ENCODE assay signal across 9 cellular contexts in the genomic region with DNA sequence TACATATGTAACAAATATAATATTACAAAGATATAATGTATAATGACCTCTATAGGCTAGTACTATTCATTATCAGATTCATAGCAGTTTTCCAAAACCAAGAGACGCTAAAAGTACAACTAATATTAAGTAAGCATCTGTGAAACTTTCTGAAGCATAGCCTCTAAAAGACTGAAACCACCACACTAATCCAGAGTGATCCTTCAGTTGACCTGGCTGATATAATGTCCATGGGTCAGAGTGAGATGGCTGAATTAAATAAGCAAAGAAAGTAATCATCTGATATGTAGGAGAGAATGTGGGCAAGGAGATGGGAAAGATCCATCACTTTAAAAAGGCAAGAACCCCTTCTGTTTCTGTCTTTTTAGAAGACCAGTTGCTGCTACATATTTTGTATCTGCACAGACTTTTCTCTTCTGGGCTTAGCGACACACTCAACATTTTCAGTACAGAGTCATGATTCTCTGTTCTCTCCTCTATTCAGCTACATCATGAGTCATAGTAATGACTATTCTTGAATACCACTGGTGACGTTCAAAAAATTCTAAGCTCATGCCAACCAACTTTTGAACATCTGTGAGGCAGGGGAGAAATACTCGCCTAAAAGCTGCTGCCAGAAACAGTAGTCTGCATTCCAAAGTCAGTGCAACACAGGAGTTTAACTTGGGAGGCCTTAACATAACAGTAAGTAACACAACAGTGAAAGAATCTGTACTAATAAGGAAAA.
DNase-seq lines count a peak whose midpoint lies in the region; ATAC-seq and TF ChIP-seq lines count a peak whose summit lies in the region.
"Had no signal": no experiment of that assay in that cellular context is flagged by ENCODE, and none has a peak within 500 bp of the region (broad histone marks: within the 10 kb centered on the region; RNA-seq: fewer than 3 reads in every experiment).

No MANE protein-coding gene starts in this region.

- 50% methylated on average over 4 of the region's 4 CpGs for WGBS in right cardiac atrium
- WGBS in upper lobe of left lung, 2 donors: 78 to 79% methylated on average over 4 of the region's 4 CpGs

- intact Hi-C loops in right cardiac atrium (cut with DNase I): no loop called here

- H3K9me3 ChIP-seq in right cardiac atrium (ENCODE audit: control insufficient read depth, low read length): no peaks in the 10 kb centered on the region
- H3K9me3 ChIP-seq in upper lobe of left lung: no peaks in the 10 kb centered on the region

- in situ Hi-C loops in astrocyte of the spinal cord (cut with HindIII; ENCODE audit: low sequenced_read_pairs): no loop called here

- H3K36me3 ChIP-seq in upper lobe of left lung: no peaks in the 10 kb centered on the region

- ATAC-seq in HG03280 (IDR thresholded peaks at IDR 0.05; ENCODE audit: unreplicated experiment) (peak; percentile 92), right cardiac atrium (peak; percentile 90 to 93), upper lobe of left lung (ENCODE audit: low FRiP score in 2 of 2) (peak; percentile 40 to 83)

- no peak for TF ChIP-seq CTCF in astrocyte of the spinal cord (IDR thresholded peaks at IDR 0.05; ENCODE audit: low read depth, low read length)
- no peak for TF ChIP-seq CTCF in upper lobe of left lung (IDR thresholded peaks at IDR 0.05)

- no peak for TF ChIP-seq POLR2A in upper lobe of left lung (IDR thresholded peaks at IDR 0.05)

- H3K4me3 ChIP-seq in astrocyte of the spinal cord (ENCODE audit: low read depth, low read length) (no peak overlapping the region), right cardiac atrium (ENCODE audit: low read length) (no peak overlapping the region), upper lobe of left lung (no peak overlapping the region)

- no peaks in the 10 kb centered on the region for H3K27me3 ChIP-seq in right cardiac atrium (ENCODE audit: control insufficient read depth, insufficient read depth)
- no peaks in the 10 kb centered on the region for H3K27me3 ChIP-seq in upper lobe of left lung

- no peak for TF ChIP-seq EP300 in upper lobe of left lung (IDR thresholded peaks at IDR 0.05)

- H3K27ac ChIP-seq in right cardiac atrium (ENCODE audit: low read length) (no peak overlapping the region), upper lobe of left lung (no peak overlapping the region)

- DNase-seq in astrocyte of the spinal cord (ENCODE audit: low read depth, low spot score): peak; percentile 97
- DNase-seq in right cardiac atrium: peak in 1 of 3 donors; percentile 17
- no peak for DNase-seq in upper lobe of left lung
- no peak for DNase-seq in cerebellum (ENCODE audit: low spot score)
- DNase-seq in COLO668 (lab: John Stamatoyannopoulos, UW; ENCODE audit: unreplicated experiment): no peak
- no peak for DNase-seq in stimulated activated CD8-positive, alpha-beta memory T cell treated with anti-CD3 and anti-CD28 coated beads, Interleukin-4, amount 100 ng/mL, for 48 hours
- DNase-seq in activated CD8-positive, alpha-beta memory T cell treated with anti-CD3 and anti-CD28 coated beads, Interleukin-2, amount 50 U/mL, for 48 hours: no peak
- DNase-seq: SHP77 treated with DMSO at 0.1 percent for 48 hours had no signal

- H3K4me1 ChIP-seq in right cardiac atrium (ENCODE audit: control insufficient read depth, insufficient read depth, low read length) (no peaks in the 10 kb centered on the region), upper lobe of left lung (peaks cover 0 to 2% (median 0%) of the 10 kb centered on the region in 4 donors)
